In genomic region chr6:28658475-28659249, GRCh38 we compare ENCODE assay signal across 8 cellular contexts.
DNase-seq lines count a peak whose midpoint lies in the region; ATAC-seq and TF ChIP-seq lines count a peak whose summit lies in the region.

No MANE protein-coding gene starts in this region.

- no peak for TF ChIP-seq POLR2A in testis (IDR thresholded peaks at IDR 0.05)

- no peak overlapping the region for H3K18ac ChIP-seq in H9 (ENCODE audit: insufficient read length, low read depth, low read length)

- no peaks in the 10 kb centered on the region for H3K79me1 ChIP-seq in H9 (ENCODE audit: insufficient read depth, low read depth, low read length, poor library complexity, severe bottlenecking)

- H3K36me3 Mint-ChIP-seq in H9 (ENCODE audit: insufficient read depth in 1 of 3, low read depth in 3 of 3), result no peaks in the 10 kb centered on the region; a peak in 2 of 7 replicates
- no peaks in the 10 kb centered on the region for H3K36me3 Mint-ChIP-seq in activated B cell treated with CpG ODN at 0.5 μM for 24 hours (ENCODE audit: low read depth)

- DNase-seq in ACHN, result peak; percentile 8
- DNase-seq in H9, result peak; percentile 36
- no peak for DNase-seq in activated B cell treated with CpG ODN at 0.5 μM for 24 hours
- DNase-seq in testis, result no peak
- DNase-seq in NCI-H446 treated with DMSO at 0.1 percent for 48 hours (lab: John Stamatoyannopoulos, UW), result no peak
- no peak for DNase-seq in NCI-H1417 treated with DMSO at 0.1 percent for 48 hours (lab: John Stamatoyannopoulos, UW)

- H3K4ac ChIP-seq in H9 (ENCODE audit: low read depth, low read length), result no peak overlapping the region

- peaks cover 14 to 17% of the 10 kb centered on the region in 2 experiments for H3K4me1 Mint-ChIP-seq in H9
- peaks cover 21% of the 10 kb centered on the region for H3K4me1 Mint-ChIP-seq in activated B cell treated with CpG ODN at 0.5 μM for 24 hours

- H3K27me3 ChIP-seq in H9 (ENCODE audit: insufficient read depth, low read length) (no peaks in the 10 kb centered on the region), testis (no peaks in the 10 kb centered on the region)

- H3K4me3 Mint-ChIP-seq in H9, result peak overlapping the region; percentile 87 to 93
- peak overlapping the region; percentile 75 for H3K4me3 Mint-ChIP-seq in activated B cell treated with CpG ODN at 0.5 μM for 24 hours

- peaks cover 6% of the 10 kb centered on the region for H3K23me2 ChIP-seq in H9 (ENCODE audit: insufficient read length, low read depth, low read length, poor library complexity, severe bottlenecking)

- peak overlapping the region; percentile 53 for H3K9ac ChIP-seq in H9 (ENCODE audit: extremely low read depth, insufficient read length, low read length)

- H3K14ac ChIP-seq in H9 (ENCODE audit: insufficient read depth, low read length), result no peak overlapping the region

- H2AFZ ChIP-seq in H9 (ENCODE audit: low read length), result peak overlapping the region; percentile 42

- H3K4me3 ChIP-seq in iPS-18c (ENCODE audit: insufficient read depth, low read depth, low read length) (peak overlapping the region; percentile 60), testis (peak overlapping the region; percentile 21 to 64)

- WGBS in H9 (ENCODE audit: extremely low coverage, insufficient read length, low lambda C conversion rate), result no CpG with 5 or more reads among the region's 16 CpGs
- WGBS in testis, 2 donors, result 1 to 2% methylated on average over 16 of the region's 16 CpGs

- intact Hi-C loops in activated B cell treated with CpG ODN at 0.5 μM for 24 hours (cut with micrococcal nuclease), result no loop called here
- intact Hi-C loops in testis (cut with DNase I; ENCODE audit: low total_unique reads), result no loop called here

- H3K27me3 Mint-ChIP-seq in H9 (ENCODE audit: low read depth), result peaks cover 14% of the 10 kb centered on the region
- peaks cover 55% of the 10 kb centered on the region for H3K27me3 Mint-ChIP-seq in activated B cell treated with CpG ODN at 0.5 μM for 24 hours

- no peak overlapping the region for H2AK5ac ChIP-seq in H9 (ENCODE audit: insufficient read length, low read length)

- ATAC-seq in activated B cell treated with CpG ODN at 0.5 μM for 24 hours (ENCODE audit: low read depth), result no peak
- no peak for ATAC-seq in HG02763 (IDR thresholded peaks at IDR 0.05; ENCODE audit: unreplicated experiment)

- no peak overlapping the region for H4K5ac ChIP-seq in H9 (ENCODE audit: insufficient read length, low read depth, low read length)

- peaks cover 2 to 6% of the 10 kb centered on the region in 2 experiments; a peak in 2 of 5 replicates for H3K9me3 Mint-ChIP-seq in H9
- peaks cover 2% of the 10 kb centered on the region for H3K9me3 Mint-ChIP-seq in activated B cell treated with CpG ODN at 0.5 μM for 24 hours

- TF ChIP-seq CTCF in H9 (conservative IDR thresholded peaks at IDR 0.05) (no peak), activated B cell treated with CpG ODN at 0.5 μM for 24 hours (IDR thresholded peaks at IDR 0.05) (no peak), testis (IDR thresholded peaks at IDR 0.05) (no peak)

- no peak overlapping the region for H2BK15ac ChIP-seq in H9 (ENCODE audit: low read depth, low read length)

- H3K27ac Mint-ChIP-seq in H9 (peak overlapping the region in 1 of 3 experiments; percentile 61; a peak in 2 of 7 replicates), activated B cell treated with CpG ODN at 0.5 μM for 24 hours (peak overlapping the region; percentile 73)

- H4K91ac ChIP-seq in H9 (ENCODE audit: insufficient read length, low read depth, low read length), result no peak overlapping the region

- H3K4me1 ChIP-seq in H9 (ENCODE audit: insufficient read depth, low read length) (no peaks in the 10 kb centered on the region), testis (peaks cover 6% of the 10 kb centered on the region)

- CTCF ChIA-PET in activated B cell treated with CpG ODN at 0.5 μM for 24 hours (lab: Charles Lee), result no interaction called here

- no peak overlapping the region for H3K56ac ChIP-seq in H9 (ENCODE audit: insufficient read length, low read depth, low read length)

- H2BK120ac ChIP-seq in H9 (ENCODE audit: low read depth, low read length, poor library complexity, severe bottlenecking), result no peak overlapping the region

- no peak overlapping the region for H2BK20ac ChIP-seq in H9 (ENCODE audit: low read depth, low read length, poor library complexity, severe bottlenecking)

- no peaks in the 10 kb centered on the region for H3K79me2 ChIP-seq in H9 (ENCODE audit: insufficient read depth, low read length)

- H2BK5ac ChIP-seq in H9 (ENCODE audit: insufficient read length, low read length), result no peak overlapping the region

- H3K4me2 ChIP-seq in H9 (ENCODE audit: insufficient read depth, insufficient read length, low read length), result peak overlapping the region; percentile 76

- no peak overlapping the region for H3K23ac ChIP-seq in H9 (ENCODE audit: insufficient read length, low read depth, low read length)

- H3K36me3 ChIP-seq in testis (ENCODE audit: low read depth, missing control alignments), result no peaks in the 10 kb centered on the region

- in situ Hi-C loops in ACHN (cut with HindIII; ENCODE audit: low pct_ligation_motif_present, low pct_unique_long_range_greater_than_20kb, low sequenced_read_pairs), result no loop called here

- no peak overlapping the region for H3K27ac ChIP-seq in H9 (ENCODE audit: insufficient read length, low read depth, low read length)
- peak overlapping the region; percentile 74 to 75 for H3K27ac ChIP-seq in testis

- POLR2A ChIA-PET in activated B cell treated with CpG ODN at 0.5 μM for 24 hours (lab: Charles Lee), result interaction anchor here (0.7 kb wide), 1 partner anchor 554 kb away, joined by 5 read pairs; no protein-coding TSS in a partner anchor

- H3K9me3 ChIP-seq in H9 (ENCODE audit: control insufficient read depth, low read depth, low read length) (no peaks in the 10 kb centered on the region), iPS-18c (ENCODE audit: control insufficient read depth, insufficient read depth, low read length) (no peaks in the 10 kb centered on the region), testis (no peaks in the 10 kb centered on the region)

- no peak overlapping the region for H4K8ac ChIP-seq in H9 (replicated peaks; ENCODE audit: insufficient read length, low read depth, low read length)

- H4K20me1 ChIP-seq in H9 (ENCODE audit: control insufficient read depth, insufficient read depth, insufficient read length), result no peaks in the 10 kb centered on the region

- H3T11ph ChIP-seq in H9 (ENCODE audit: low read length), result no peak overlapping the region

- H2BK12ac ChIP-seq in H9 (ENCODE audit: insufficient read length, low read depth, low read length), result no peak overlapping the region

Comparison
In these comparisons a context has a peak if more than half of its experiments do, and no peak if none do; other contexts are left out.
1. DNase-seq: peak in ACHN (single experiment) and H9 (single experiment); none in activated B cell treated with CpG ODN at 0.5 μM for 24 hours (single experiment), testis (single experiment), NCI-H446 treated with DMSO at 0.1 percent for 48 hours (single experiment) and NCI-H1417 treated with DMSO at 0.1 percent for 48 hours (single experiment).